ENCODE assay signal across 22 cellular contexts in genomic region chr21:23507501-23507900, GRCh38.
DNase-seq lines count a peak whose midpoint lies in the region; ATAC-seq and TF ChIP-seq lines count a peak whose summit lies in the region.
"Had no signal": no experiment of that assay in that cellular context is flagged by ENCODE, and none has a peak within 500 bp of the region (broad histone marks: within the 10 kb centered on the region; RNA-seq: fewer than 3 reads in every experiment).

No MANE protein-coding gene starts in this region.

- CTCF ChIA-PET in T-cell (lab: Charles Lee): no interaction called here

- peaks cover 0 to 7% (median 0%) of the 10 kb centered on the region in 3 donors for H3K9me3 Mint-ChIP-seq in T-cell
- H3K9me3 Mint-ChIP-seq: CD8-positive, alpha-beta T cell; GM23338 had no signal

- H3K9me2 ChIP-seq in SU-DHL-6 (replicated peaks; ENCODE audit: insufficient read depth, low read length): no peaks in the 10 kb centered on the region

- H3K27me3 Mint-ChIP-seq in T-cell: no peaks in the 10 kb centered on the region
- H3K27me3 Mint-ChIP-seq: B cell; CD4-positive, CD25-positive, alpha-beta regulatory T cell had no signal

- H3K27ac ChIP-seq in SU-DHL-6 (ENCODE audit: low read depth, low read length): no peak overlapping the region
- no peak overlapping the region for H3K27ac ChIP-seq in right lobe of liver
- H3K27ac ChIP-seq: 22Rv1, BLaER1, C4-2B had no signal

- no peaks in the 10 kb centered on the region for H3K36me3 Mint-ChIP-seq in T-cell
- H3K36me3 Mint-ChIP-seq: CD4-positive, CD25-positive, alpha-beta regulatory T cell; CD8-positive, alpha-beta T cell had no signal

- H3K4me3 ChIP-seq in SU-DHL-6 (ENCODE audit: insufficient read depth, low read length, poor library complexity, severe bottlenecking) (no peak overlapping the region), right lobe of liver (no peak overlapping the region)
- H3K4me3 ChIP-seq: BLaER1, GM23338 had no signal

- H3K79me2 ChIP-seq in SU-DHL-6 (ENCODE audit: insufficient read depth, low read length): no peaks in the 10 kb centered on the region

- no peak overlapping the region for H3K4me2 ChIP-seq in SU-DHL-6 (ENCODE audit: low read depth, low read length, poor library complexity, severe bottlenecking)
- H3K4me2 ChIP-seq: BLaER1, GM23338 had no signal

- H3K36me3 ChIP-seq in SU-DHL-6 (ENCODE audit: low read length): no peaks in the 10 kb centered on the region
- H3K36me3 ChIP-seq in right lobe of liver: no peaks in the 10 kb centered on the region
- H3K36me3 ChIP-seq: BLaER1 had no signal

- ATAC-seq in HG02678 (IDR thresholded peaks at IDR 0.05; ENCODE audit: unreplicated experiment): peak; percentile 73
- ATAC-seq in right lobe of liver: no peak
- no peak for ATAC-seq in T-cell (replicated peaks in 1 of 4)
- ATAC-seq: CD8-positive, alpha-beta T cell; GM23338; HCT116 had no signal

- no peaks in the 10 kb centered on the region for H3F3A ChIP-seq in SU-DHL-6 (ENCODE audit: insufficient read depth)

- TF ChIP-seq POLR2A in right lobe of liver (IDR thresholded peaks at IDR 0.05): no peak

- H2AFZ ChIP-seq in SU-DHL-6 (ENCODE audit: low read depth, low read length, severe bottlenecking): peak overlapping the region; percentile 1
- H2AFZ ChIP-seq: GM23338 had no signal

- H3K4me1 ChIP-seq in right lobe of liver: no peaks in the 10 kb centered on the region
- H3K4me1 ChIP-seq: BLaER1, Caco-2 had no signal

- H3K27ac Mint-ChIP-seq in T-cell: no peak overlapping the region
- H3K27ac Mint-ChIP-seq: B cell; CD4-positive, CD25-positive, alpha-beta regulatory T cell; CD8-positive, alpha-beta T cell; GM23338; H9 had no signal

- H4K20me1 ChIP-seq in SU-DHL-6 (ENCODE audit: low read depth, low read length): no peaks in the 10 kb centered on the region
- H4K20me1 ChIP-seq: BLaER1 had no signal

- peak; percentile 14 for DNase-seq in NCI-H82 (lab: John Stamatoyannopoulos, UW)
- no peak for DNase-seq in NCI-H82 treated with DMSO at 0.1 percent for 48 hours (lab: John Stamatoyannopoulos, UW; ENCODE audit: unreplicated experiment)
- DNase-seq in right lobe of liver: no peak
- no peak for DNase-seq in NCI-H524 (lab: John Stamatoyannopoulos, UW)
- no peak for DNase-seq in NCI-H2081 (lab: John Stamatoyannopoulos, UW)
- DNase-seq in T-cell: no peak
- DNase-seq: Caco-2; CD4-positive, CD25-positive, alpha-beta regulatory T cell; CD8-positive, alpha-beta T cell; DMS 273 treated with DMSO at 0.1 percent for 48 hours; DMS79; EL; GDM1; H9 had no signal

- WGBS in right lobe of liver (ENCODE audit: insufficient coverage, low coverage, low lambda C conversion rate, missing lambda C conversion rate): 38% methylated on average over 1 of the region's 1 CpG

- H3K4me3 Mint-ChIP-seq in T-cell: no peak overlapping the region
- H3K4me3 Mint-ChIP-seq: B cell; CD4-positive, CD25-positive, alpha-beta regulatory T cell; CD8-positive, alpha-beta T cell; GM23338; H9 had no signal

- no peak overlapping the region for H3K9ac ChIP-seq in SU-DHL-6 (ENCODE audit: low read length)
- H3K9ac ChIP-seq: BLaER1 had no signal

- no peaks in the 10 kb centered on the region for H3K4me1 Mint-ChIP-seq in T-cell
- H3K4me1 Mint-ChIP-seq: B cell; CD4-positive, CD25-positive, alpha-beta regulatory T cell; H9 had no signal

- H3K9me3 ChIP-seq in SU-DHL-6 (ENCODE audit: insufficient read depth, low read length): no peaks in the 10 kb centered on the region
- no peaks in the 10 kb centered on the region for H3K9me3 ChIP-seq in right lobe of liver
- H3K9me3 ChIP-seq: BLaER1, Caco-2 had no signal

- POLR2A ChIA-PET in T-cell (lab: Charles Lee): no interaction called here

- H3K27me3 ChIP-seq in SU-DHL-6 (ENCODE audit: low read length) (no peaks in the 10 kb centered on the region), right lobe of liver (no peaks in the 10 kb centered on the region)
- H3K27me3 ChIP-seq: BLaER1 had no signal

- intact Hi-C loops in right lobe of liver (cut with DNase I): no loop called here

- TF ChIP-seq CTCF in SU-DHL-6 (IDR thresholded peaks at IDR 0.05; ENCODE audit: insufficient read depth, low read length, poor library complexity, severe bottlenecking) (no peak), right lobe of liver (IDR thresholded peaks at IDR 0.05) (no peak)
